8 cellular contexts compared by ENCODE assay signal in the genomic region with DNA sequence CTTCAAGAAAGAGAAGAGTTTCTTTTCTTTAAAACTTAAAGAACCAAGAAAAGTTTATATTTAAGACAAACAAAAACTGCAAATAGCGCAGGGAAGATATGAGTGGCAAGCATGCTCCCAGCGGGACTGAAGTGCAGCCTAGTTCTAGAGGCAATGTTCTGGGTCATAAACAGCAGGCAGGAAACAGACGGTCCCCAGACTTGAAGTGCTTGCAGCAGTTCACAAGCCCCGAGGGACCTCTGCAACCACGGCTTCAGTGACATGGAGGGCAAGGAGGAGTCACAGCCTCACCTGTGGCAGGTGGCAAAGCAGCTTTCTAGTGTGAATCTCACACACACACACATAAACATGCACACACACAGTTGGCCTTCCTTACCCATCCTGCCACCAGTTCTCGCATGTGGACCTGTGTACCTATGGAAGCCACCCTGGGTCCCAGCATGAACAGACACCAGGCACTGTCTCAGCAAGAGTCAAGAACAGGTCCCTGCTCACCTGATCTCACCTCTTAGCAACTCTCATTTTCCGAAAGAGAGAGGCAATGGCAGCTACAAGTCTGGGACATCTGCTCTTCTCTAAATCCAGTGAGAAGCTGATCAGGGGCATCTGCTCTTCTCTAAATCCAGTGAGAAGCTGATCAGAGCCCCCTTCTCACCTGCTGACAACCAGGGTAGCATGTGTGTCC.
DNase-seq lines count a peak whose midpoint lies in the region; ATAC-seq and TF ChIP-seq lines count a peak whose summit lies in the region.

No MANE protein-coding gene starts in this region.

- H3K4me3 Mint-ChIP-seq in HFFc6, result no peak overlapping the region; the same call in 1 of the 2 replicates

- TF ChIP-seq POLR2A in GM18505 (IDR thresholded peaks at IDR 0.05; ENCODE audit: borderline replicate concordance, extremely low read depth, insufficient read depth, insufficient read length), result no peak

- H3K9me3 Mint-ChIP-seq in HFFc6, result peaks cover 5% of the 10 kb centered on the region; the same call in 1 of the 2 replicates

- DNase-seq in HFFc6 (no peak), NCI-H1105 treated with DMSO at 0.1 percent for 48 hours (lab: John Stamatoyannopoulos, UW) (peak; percentile 75), islet precursor cell (peak; percentile 73), KG1 (lab: John Stamatoyannopoulos, UW) (no peak), NCI-H774 (lab: John Stamatoyannopoulos, UW) (no peak)
- no peak for DNase-seq in stimulated activated naive CD4-positive, alpha-beta T cell treated with Interleukin-2 at 50 U/mL for 16 hours (lab: John Stamatoyannopoulos, UW)
- DNase-seq in activated CD4-positive, CD25-positive, alpha-beta regulatory T cell (lab: John Stamatoyannopoulos, UW), result no peak

- TF ChIP-seq CTCF in HFFc6 (IDR thresholded peaks at IDR 0.05), result no peak

- H3K27ac Mint-ChIP-seq in HFFc6, result peak overlapping the region; percentile 80

- H3K4me1 Mint-ChIP-seq in HFFc6 (ENCODE audit: low read depth), result peaks cover 56% of the 10 kb centered on the region

- no peaks in the 10 kb centered on the region; the same call in 1 of the 2 replicates for H3K27me3 Mint-ChIP-seq in HFFc6 (ENCODE audit: insufficient read depth)

- peak; percentile 67 for ATAC-seq in GM18505 (IDR thresholded peaks at IDR 0.05; ENCODE audit: unreplicated experiment)

- H3K36me3 Mint-ChIP-seq in HFFc6 (ENCODE audit: low read depth), result no peaks in the 10 kb centered on the region; the same call in 1 of the 2 replicates

Comparison
In these comparisons a context has a peak if more than half of its experiments do, and no peak if none do; other contexts are left out.
1. DNase-seq: peak in NCI-H1105 treated with DMSO at 0.1 percent for 48 hours (single experiment) and islet precursor cell (single experiment); none in HFFc6 (single experiment), stimulated activated naive CD4-positive, alpha-beta T cell treated with Interleukin-2 at 50 U/mL for 16 hours (single experiment), KG1 (single experiment), activated CD4-positive, CD25-positive, alpha-beta regulatory T cell (0 of 4) and NCI-H774 (single experiment).